34 cellular contexts compared by ENCODE assay signal in the genomic region with DNA sequence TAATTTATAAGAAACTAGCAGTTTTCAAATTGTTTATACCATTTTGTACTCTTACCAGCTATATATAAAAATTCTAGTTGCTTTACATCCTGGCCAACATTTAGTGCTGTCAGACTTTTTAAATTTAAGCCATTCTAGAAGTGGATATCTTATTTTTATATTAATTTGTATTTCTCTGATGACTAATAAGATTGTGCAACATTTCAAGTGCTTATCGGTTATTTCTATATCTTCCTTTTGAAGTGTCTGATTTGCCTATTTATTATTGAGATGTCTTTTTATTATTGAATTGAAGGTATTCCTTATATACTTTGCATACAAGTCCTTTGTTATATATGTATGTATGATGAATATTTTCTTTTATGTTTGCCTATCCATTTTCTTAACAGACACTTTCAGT.
"Had no signal": no experiment of that assay in that cellular context is flagged by ENCODE, and none has a peak within 500 bp of the region (broad histone marks: within the 10 kb centered on the region; RNA-seq: fewer than 3 reads in every experiment).

No MANE protein-coding gene starts in this region.

- H3K4me3 ChIP-seq: MG63 had no signal

- H3K27me3 ChIP-seq: MG63 had no signal

- H3K36me3 ChIP-seq: MG63 had no signal

- H3K9me3 ChIP-seq: MG63 had no signal

- DNase-seq: Karpas-422, Kasumi-1, MG63, MM.1S, MV-4-11, NCI-H1048, NCI-H1092, NCI-H1092 treated with DMSO at 0.1 percent for 48 hours, NCI-H1105, NCI-H1105 treated with DMSO at 0.1 percent for 48 hours, NCI-H1417, NCI-H1417 treated with DMSO at 0.1 percent for 48 hours, NCI-H1436, NCI-H1436 treated with DMSO at 0.1 percent for 48 hours, NCI-H146, NCI-H1694, NCI-H1694 treated with DMSO at 0.1 percent for 48 hours, NCI-H187, NCI-H187 treated with DMSO at 0.1 percent for 48 hours, NCI-H1930, NCI-H2029, NCI-H2029 treated with DMSO at 0.1 percent for 48 hours, NCI-H2081, NCI-H2081 treated with DMSO at 0.1 percent for 48 hours, NCI-H2107, NCI-H2171, NCI-H2171 treated with DMSO at 0.1 percent for 48 hours, NCI-H2227 treated with DMSO at 0.1 percent for 48 hours, NCI-H226, NCI-H345, NCI-H446, NCI-H446 treated with DMSO at 0.1 percent for 48 hours, NCI-H510A, NCI-H510A treated with DMSO at 0.1 percent for 48 hours had no signal
